In genomic region chr10:510415-510881, GRCh38 we compare ENCODE assay signal across 8 cellular contexts.
A peak's percentile ranks its signal among the peaks of the same experiment; 100 is the strongest.
DNase-seq lines count a peak whose midpoint lies in the region; ATAC-seq and TF ChIP-seq lines count a peak whose summit lies in the region.

No MANE protein-coding gene starts in this region.

- TF ChIP-seq CTCF in fibroblast of lung (conservative IDR thresholded peaks at IDR 0.05 in 1 of 2, IDR thresholded peaks at IDR 0.05 in 1 of 2; ENCODE audit: low read depth in 1 of 2, low read length in 2 of 2) = no peak
- TF ChIP-seq CTCF in neural crest cell (conservative IDR thresholded peaks at IDR 0.05) = no peak

- peaks cover 6% of the 10 kb centered on the region for H3K4me1 ChIP-seq in fibroblast of lung (ENCODE audit: control insufficient read depth, extremely low read depth, insufficient read depth, low read length)

- H3K27me3 ChIP-seq in fibroblast of lung (ENCODE audit: control insufficient read depth, insufficient read depth, low read length) = no peaks in the 10 kb centered on the region

- H3K4me1 Mint-ChIP-seq in neural crest cell = peaks cover 34% of the 10 kb centered on the region
- H3K4me1 Mint-ChIP-seq in activated CD4-positive, alpha-beta memory T cell treated with anti-CD3 and anti-CD28 coated beads, Interleukin-2, amount 10 ng/mL, durations not matched to agents 7 days and 5 days = peaks cover 8% of the 10 kb centered on the region

- H4K20me1 ChIP-seq in fibroblast of lung (ENCODE audit: control insufficient read depth, extremely low read depth, insufficient read depth, low read length) = no peaks in the 10 kb centered on the region

- DNase-seq in NCI-H510A treated with DMSO at 0.1 percent for 48 hours (lab: John Stamatoyannopoulos, UW) (peak; percentile 30), NCI-H510A (lab: John Stamatoyannopoulos, UW) (no peak), fibroblast of lung (ENCODE audit: low read depth in 2 of 2) (peak in 1 of 2 donors; percentile 44), neural crest cell (ENCODE audit: low read depth, low spot score) (no peak), ureter (ENCODE audit: low spot score) (peak; percentile 79), NCI-H2196 (lab: John Stamatoyannopoulos, UW; ENCODE audit: unreplicated experiment) (no peak)
- DNase-seq in activated CD4-positive, alpha-beta memory T cell treated with anti-CD3 and anti-CD28 coated beads, Interleukin-2, amount 10 ng/mL, durations not matched to agents 7 days and 5 days = no peak

- H3K27ac Mint-ChIP-seq in neural crest cell (ENCODE audit: unreplicated experiment) = peak overlapping the region; percentile 70
- H3K27ac Mint-ChIP-seq in activated CD4-positive, alpha-beta memory T cell treated with anti-CD3 and anti-CD28 coated beads, Interleukin-2, amount 10 ng/mL, durations not matched to agents 7 days and 5 days = no peak overlapping the region

- H2AFZ ChIP-seq in fibroblast of lung (ENCODE audit: low read length) = no peak overlapping the region

- H3K9me3 ChIP-seq in fibroblast of lung (ENCODE audit: control insufficient read depth, insufficient read depth, low read depth, low read length) = no peaks in the 10 kb centered on the region

- no peak for ATAC-seq in HG03460 (IDR thresholded peaks at IDR 0.05; ENCODE audit: unreplicated experiment)

- H3K9me3 Mint-ChIP-seq in neural crest cell = no peaks in the 10 kb centered on the region
- H3K9me3 Mint-ChIP-seq in activated CD4-positive, alpha-beta memory T cell treated with anti-CD3 and anti-CD28 coated beads, Interleukin-2, amount 10 ng/mL, durations not matched to agents 7 days and 5 days = no peaks in the 10 kb centered on the region

- no peaks in the 10 kb centered on the region for H3K36me3 ChIP-seq in fibroblast of lung (ENCODE audit: control insufficient read depth, insufficient read depth, low read length)

- no peak overlapping the region for H3K4me3 ChIP-seq in fibroblast of lung (replicated peaks in 1 of 4; ENCODE audit: control extremely low read depth in 1 of 4, insufficient read depth in 1 of 4, low read depth in 3 of 4, low read length in 4 of 4)

- POLR2A ChIA-PET in activated CD4-positive, alpha-beta memory T cell treated with anti-CD3 and anti-CD28 coated beads, Interleukin-2, amount 10 ng/mL, durations not matched to agents 7 days and 5 days (lab: Charles Lee) = no interaction called here

- H3K27ac ChIP-seq in fibroblast of lung (ENCODE audit: insufficient read depth, low read length) = peak overlapping the region; percentile 27

- no peaks in the 10 kb centered on the region for H3K27me3 Mint-ChIP-seq in neural crest cell (ENCODE audit: low read depth)
- H3K27me3 Mint-ChIP-seq in activated CD4-positive, alpha-beta memory T cell treated with anti-CD3 and anti-CD28 coated beads, Interleukin-2, amount 10 ng/mL, durations not matched to agents 7 days and 5 days = peaks cover 8% of the 10 kb centered on the region

- peak overlapping the region; percentile 16 for H3K9ac ChIP-seq in fibroblast of lung (ENCODE audit: insufficient read depth, low read length)

- H3K36me3 Mint-ChIP-seq in neural crest cell (ENCODE audit: low read depth) = no peaks in the 10 kb centered on the region
- no peaks in the 10 kb centered on the region for H3K36me3 Mint-ChIP-seq in activated CD4-positive, alpha-beta memory T cell treated with anti-CD3 and anti-CD28 coated beads, Interleukin-2, amount 10 ng/mL, durations not matched to agents 7 days and 5 days (ENCODE audit: low read depth)

- no peak overlapping the region for H3K4me3 Mint-ChIP-seq in neural crest cell
- H3K4me3 Mint-ChIP-seq in activated CD4-positive, alpha-beta memory T cell treated with anti-CD3 and anti-CD28 coated beads, Interleukin-2, amount 10 ng/mL, durations not matched to agents 7 days and 5 days = no peak overlapping the region

- CTCF ChIA-PET in activated CD4-positive, alpha-beta memory T cell treated with anti-CD3 and anti-CD28 coated beads, Interleukin-2, amount 10 ng/mL, durations not matched to agents 7 days and 5 days (lab: Charles Lee) = interaction anchor here (1.5 to 1.7 kb wide), 2 partner anchors 15 to 275 kb away, joined by 3 to 4 read pairs; no protein-coding TSS in a partner anchor

- peak overlapping the region; percentile 64 for H3K4me2 ChIP-seq in fibroblast of lung (ENCODE audit: extremely low read depth, insufficient read depth, low read length)

- H3K79me2 ChIP-seq in fibroblast of lung (ENCODE audit: control insufficient read depth, insufficient read depth, low read length) = peaks cover 3% of the 10 kb centered on the region

Comparison
In these comparisons a context has a peak if more than half of its experiments do, and no peak if none do; other contexts are left out.
1. DNase-seq: peak in NCI-H510A treated with DMSO at 0.1 percent for 48 hours (single experiment) and ureter (single experiment); none in NCI-H510A (single experiment), neural crest cell (single experiment), activated CD4-positive, alpha-beta memory T cell treated with anti-CD3 and anti-CD28 coated beads, Interleukin-2, amount 10 ng/mL, durations not matched to agents 7 days and 5 days (single experiment) and NCI-H2196 (single experiment).